Comparison of ENCODE assay signal across 8 cellular contexts in the genomic region with DNA sequence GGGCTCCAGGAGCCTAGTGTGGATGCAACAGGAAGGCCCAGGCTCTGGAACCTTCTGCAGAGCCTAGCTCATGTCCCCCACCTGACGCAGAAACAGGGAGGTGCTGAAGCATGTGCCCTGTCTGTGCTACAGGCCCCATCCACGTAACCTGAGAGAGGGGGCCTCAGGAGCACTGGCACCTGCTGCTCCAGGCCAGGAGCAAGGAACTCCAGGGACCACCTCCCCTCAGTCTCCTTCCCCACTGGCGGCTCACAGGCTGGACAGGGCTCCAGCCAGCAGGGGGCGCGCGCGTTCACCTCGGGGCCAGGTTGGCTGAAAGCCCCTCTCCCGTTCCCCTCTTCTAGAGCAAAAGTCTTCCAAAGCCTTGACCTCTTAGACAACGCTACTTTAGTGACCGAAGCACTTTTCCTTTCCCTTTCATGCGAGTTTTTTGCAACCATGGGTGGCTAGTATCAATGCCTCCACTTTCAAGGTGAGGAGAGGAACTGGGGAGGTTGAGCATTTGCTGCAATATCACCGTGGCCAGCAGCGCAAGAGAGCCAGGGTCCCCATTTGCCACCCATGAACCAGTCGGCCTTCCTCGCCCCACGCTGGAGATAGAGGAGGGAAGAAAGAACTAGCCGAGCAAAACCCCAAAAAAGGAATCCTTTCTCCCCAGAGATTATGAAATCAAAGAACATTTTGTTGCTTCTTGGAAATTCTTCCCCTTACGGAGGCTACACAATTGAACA. TPM values are rescaled to one million over a fixed set of nuclear protein-coding genes. Genes with fewer than 3 reads are reported as not detected.
A peak's percentile ranks its signal among the peaks of the same experiment; 100 is the strongest.
DNase-seq lines count a peak whose midpoint lies in the region; ATAC-seq and TF ChIP-seq lines count a peak whose summit lies in the region.

No MANE protein-coding gene starts in this region.

- CTCF ChIA-PET in CD4-positive, alpha-beta memory T cell (lab: Charles Lee; ENCODE audit: partially characterized antibody): interaction anchor here (1.1 to 3.4 kb wide), 8 partner anchors 10 to 310 kb away, joined by 3 to 20 read pairs (median 6); no protein-coding TSS in a partner anchor
- CTCF ChIA-PET in PC-3 (lab: Charles Lee): interaction anchor here (0.5 to 0.9 kb wide), 3 partner anchors 13 to 131 kb away, joined by 3 to 4 read pairs (median 3); no protein-coding TSS in a partner anchor

- BruUV-seq in PC-3 (replicated peaks; lab: Mats Ljungman, UMichigan): no TSS peak

- H3K27me3 ChIP-seq in CD4-positive, alpha-beta memory T cell (ENCODE audit: insufficient read depth, low read length): peaks cover 17% of the 10 kb centered on the region
- H3K27me3 ChIP-seq in H7 (ENCODE audit: control insufficient read depth, insufficient read depth, low read length): peaks cover 28% of the 10 kb centered on the region
- H3K27me3 ChIP-seq in PC-3 (ENCODE audit: low read length): no peaks in the 10 kb centered on the region
- H3K27me3 ChIP-seq in neural progenitor cell: peaks cover 30% of the 10 kb centered on the region

- peaks cover 3 to 9% (median 8%) of the 10 kb centered on the region in 4 donors for H3K4me1 Mint-ChIP-seq in CD4-positive, alpha-beta memory T cell
- peaks cover 17% of the 10 kb centered on the region for H3K4me1 Mint-ChIP-seq in activated T-helper 2 cell treated with anti-CD3 and anti-CD28 coated beads, Interferon-gamma antibody, Interleukin-2, Interleukin-4, amounts not matched to agents 10 μg/mL and 5 μg/mL and 100 μg/mL, durations not matched to agents 14 hours and 24 hours and 36 hours (ENCODE audit: low read depth)
- peaks cover 8% of the 10 kb centered on the region for H3K4me1 Mint-ChIP-seq in neural progenitor cell

- H4K20me1 ChIP-seq in PC-3 (ENCODE audit: low read length) (no peaks in the 10 kb centered on the region), neural progenitor cell (ENCODE audit: low read depth) (no peaks in the 10 kb centered on the region)

- peak; percentile 98 for TF ChIP-seq CTCF in PC-3 (conservative IDR thresholded peaks at IDR 0.05; ENCODE audit: low read depth, low read length)
- peak; percentile 98 for TF ChIP-seq CTCF in fibroblast of the aortic adventitia (IDR thresholded peaks at IDR 0.05; ENCODE audit: insufficient read depth, low read length)
- peak; percentile 99 for TF ChIP-seq CTCF in neural progenitor cell (IDR thresholded peaks at IDR 0.05)

- H3K79me2 ChIP-seq in PC-3 (ENCODE audit: low read length) (peaks cover 8% of the 10 kb centered on the region), neural progenitor cell (ENCODE audit: low read depth) (peaks cover 56% of the 10 kb centered on the region)

- H3K36me3 Mint-ChIP-seq in CD4-positive, alpha-beta memory T cell: no peaks in the 10 kb centered on the region
- H3K36me3 Mint-ChIP-seq in activated T-helper 2 cell treated with anti-CD3 and anti-CD28 coated beads, Interferon-gamma antibody, Interleukin-2, Interleukin-4, amounts not matched to agents 10 μg/mL and 5 μg/mL and 100 μg/mL, durations not matched to agents 14 hours and 24 hours and 36 hours (ENCODE audit: low read depth): peaks cover 8% of the 10 kb centered on the region
- H3K36me3 Mint-ChIP-seq in neural progenitor cell: no peaks in the 10 kb centered on the region

- peak overlapping the region; percentile 66 to 86 (median 80) for H3K4me3 Mint-ChIP-seq in CD4-positive, alpha-beta memory T cell
- peak overlapping the region; percentile 88 for H3K4me3 Mint-ChIP-seq in activated T-helper 2 cell treated with anti-CD3 and anti-CD28 coated beads, Interferon-gamma antibody, Interleukin-2, Interleukin-4, amounts not matched to agents 10 μg/mL and 5 μg/mL and 100 μg/mL, durations not matched to agents 14 hours and 24 hours and 36 hours (ENCODE audit: low read depth)
- H3K4me3 Mint-ChIP-seq in neural progenitor cell: peak overlapping the region; percentile 76

- intact Hi-C loops in CD4-positive, alpha-beta memory T cell (cut with micrococcal nuclease): no loop called here
- intact Hi-C loops in PC-3 (cut with micrococcal nuclease): loop anchor here (2.0 kb wide), 1 partner anchor 17 kb away; no protein-coding TSS in a partner anchor
- intact Hi-C loops in activated T-helper 2 cell treated with anti-CD3 and anti-CD28 coated beads, Interferon-gamma antibody, Interleukin-2, Interleukin-4, amounts not matched to agents 10 μg/mL and 5 μg/mL and 100 μg/mL, durations not matched to agents 14 hours and 24 hours and 36 hours (cut with micrococcal nuclease): loop anchor here (1.0 kb wide), 1 partner anchor 15 kb away; no protein-coding TSS in a partner anchor

- H2AFZ ChIP-seq in PC-3 (ENCODE audit: low read length) (peak overlapping the region; percentile 84), neural progenitor cell (replicated peaks) (peak overlapping the region; percentile 6)

- ATAC-seq in PC-3: peak; percentile 37

- no peak overlapping the region for H3K27ac Mint-ChIP-seq in CD4-positive, alpha-beta memory T cell
- H3K27ac Mint-ChIP-seq in activated T-helper 2 cell treated with anti-CD3 and anti-CD28 coated beads, Interferon-gamma antibody, Interleukin-2, Interleukin-4, amounts not matched to agents 10 μg/mL and 5 μg/mL and 100 μg/mL, durations not matched to agents 14 hours and 24 hours and 36 hours: peak overlapping the region; percentile 80
- H3K27ac Mint-ChIP-seq in neural progenitor cell: no peak overlapping the region

- no peaks in the 10 kb centered on the region for H3K36me3 ChIP-seq in CD4-positive, alpha-beta memory T cell (ENCODE audit: insufficient read depth, low read length)
- H3K36me3 ChIP-seq in H7 (replicated peaks; ENCODE audit: control insufficient read depth, insufficient read depth, low read length): peaks cover 5% of the 10 kb centered on the region
- no peaks in the 10 kb centered on the region for H3K36me3 ChIP-seq in PC-3 (ENCODE audit: low read depth, low read length)
- no peaks in the 10 kb centered on the region for H3K36me3 ChIP-seq in neural progenitor cell

- H3K9me2 ChIP-seq in PC-3 (replicated peaks; ENCODE audit: low read length): no peaks in the 10 kb centered on the region

- H3K4me3 ChIP-seq in CD4-positive, alpha-beta memory T cell (ENCODE audit: low read length in 2 of 2): peak overlapping the region in 1 of 2 donors; percentile 47
- H3K4me3 ChIP-seq in H7 (ENCODE audit: insufficient read depth, low read depth, low read length): peak overlapping the region; percentile 66; the same call in 1 of the 2 replicates
- H3K4me3 ChIP-seq in PC-3 (ENCODE audit: low read length): peak overlapping the region; percentile 75
- peak overlapping the region; percentile 95 for H3K4me3 ChIP-seq in fibroblast of the aortic adventitia (ENCODE audit: low read depth, low read length)
- H3K4me3 ChIP-seq in neural progenitor cell: peak overlapping the region; percentile 65

- POLR2A ChIA-PET in CD4-positive, alpha-beta memory T cell (lab: Charles Lee; ENCODE audit: partially characterized antibody): no interaction called here
- POLR2A ChIA-PET in PC-3 (lab: Charles Lee; ENCODE audit: unreplicated experiment): interaction anchor here (0.5 to 0.6 kb wide), 2 partner anchors 39 to 54 kb away, joined by 3 to 5 read pairs; no protein-coding TSS in a partner anchor

- H3F3A ChIP-seq in PC-3 (ENCODE audit: low read length, unreplicated experiment) (no peaks in the 10 kb centered on the region), neural progenitor cell (ENCODE audit: low read depth) (peaks cover 8% of the 10 kb centered on the region)

- H3K9me3 Mint-ChIP-seq in CD4-positive, alpha-beta memory T cell: no peaks in the 10 kb centered on the region
- no peaks in the 10 kb centered on the region for H3K9me3 Mint-ChIP-seq in activated T-helper 2 cell treated with anti-CD3 and anti-CD28 coated beads, Interferon-gamma antibody, Interleukin-2, Interleukin-4, amounts not matched to agents 10 μg/mL and 5 μg/mL and 100 μg/mL, durations not matched to agents 14 hours and 24 hours and 36 hours
- no peaks in the 10 kb centered on the region for H3K9me3 Mint-ChIP-seq in neural progenitor cell

- DNase-seq in CD4-positive, alpha-beta memory T cell: peak; percentile 50 to 65 (median 57)
- DNase-seq in H7 (peak; percentile 95), PC-3 (peak; percentile 58), fibroblast of the aortic adventitia (ENCODE audit: low read depth) (peak; percentile 75), neural progenitor cell (ENCODE audit: low spot score) (peak; percentile 83), substantia nigra (lab: John Stamatoyannopoulos, UW) (peak in 40 of 49 donors; percentile 10 to 77 (median 44)), NCI-H2171 treated with DMSO at 0.1 percent for 48 hours (lab: John Stamatoyannopoulos, UW) (no peak)
- DNase-seq in activated T-helper 2 cell treated with anti-CD3 and anti-CD28 coated beads, Interferon-gamma antibody, Interleukin-2, Interleukin-4, amounts not matched to agents 10 μg/mL and 5 μg/mL and 100 μg/mL, durations not matched to agents 14 hours and 24 hours and 36 hours (ENCODE audit: low spot score): peak; percentile 66

- H3K4me2 ChIP-seq in PC-3 (ENCODE audit: low read length): peak overlapping the region; percentile 85
- peak overlapping the region; percentile 95 for H3K4me2 ChIP-seq in neural progenitor cell

- peaks cover 13% of the 10 kb centered on the region for H3K4me1 ChIP-seq in CD4-positive, alpha-beta memory T cell (ENCODE audit: insufficient read depth, low read length)
- H3K4me1 ChIP-seq in PC-3 (ENCODE audit: insufficient read depth, low read length) (peaks cover 22% of the 10 kb centered on the region), neural progenitor cell (peaks cover 8% of the 10 kb centered on the region)

- no peaks in the 10 kb centered on the region for H3K9me3 ChIP-seq in CD4-positive, alpha-beta memory T cell (ENCODE audit: control insufficient read depth in 1 of 2, low read length in 2 of 2)
- no peaks in the 10 kb centered on the region for H3K9me3 ChIP-seq in PC-3 (ENCODE audit: low read length)
- H3K9me3 ChIP-seq in neural progenitor cell (ENCODE audit: low read depth): no peaks in the 10 kb centered on the region

- H3K27ac ChIP-seq in CD4-positive, alpha-beta memory T cell (ENCODE audit: low read depth, low read length): no peak overlapping the region
- H3K27ac ChIP-seq in PC-3 (ENCODE audit: low read length): peak overlapping the region; percentile 34
- no peak overlapping the region for H3K27ac ChIP-seq in neural progenitor cell
- peak overlapping the region; percentile 45 for H3K27ac ChIP-seq in substantia nigra (ENCODE audit: low read depth, low read length, poor library complexity, severe bottlenecking)

- H3K27me3 Mint-ChIP-seq in CD4-positive, alpha-beta memory T cell: peaks cover 13 to 15% of the 10 kb centered on the region in 2 donors
- H3K27me3 Mint-ChIP-seq in activated T-helper 2 cell treated with anti-CD3 and anti-CD28 coated beads, Interferon-gamma antibody, Interleukin-2, Interleukin-4, amounts not matched to agents 10 μg/mL and 5 μg/mL and 100 μg/mL, durations not matched to agents 14 hours and 24 hours and 36 hours (ENCODE audit: low read depth): peaks cover 6% of the 10 kb centered on the region
- peaks cover 47% of the 10 kb centered on the region for H3K27me3 Mint-ChIP-seq in neural progenitor cell (ENCODE audit: insufficient read depth, low read depth)

- H3K9ac ChIP-seq in PC-3 (ENCODE audit: low read length): peak overlapping the region; percentile 78
- H3K9ac ChIP-seq in neural progenitor cell: no peak overlapping the region

RNA-seq across cellular contexts. Expression of gene GPR157, which starts 52.4 kb away (rescaled TPM):
- 10 to 100 TPM in 1 of 2 experiments, 1 to 10 TPM in 1; 7.7 to 10.9 TPM for total RNA-seq in CD4-positive, alpha-beta memory T cell
- polyA plus RNA-seq in CD4-positive, alpha-beta memory T cell: 1 to 10 TPM; 1.6 to 1.9 TPM
- total RNA-seq in H7 (2014; rRNA removed; shearing (Covaris generic)): 7.5 and 24.8 TPM in 2 replicates
- total RNA-seq in PC-3 (2014; rRNA removed) (7.3 and 7.9 TPM in 2 replicates), fibroblast of the aortic adventitia (ENCODE audit: low replicate concordance) (1.6 and 2.2 TPM in 2 replicates), neural progenitor cell (ENCODE audit: low replicate concordance) (1.6 and 2.1 TPM in 2 replicates)
- total RNA-seq in activated T-helper 2 cell treated with anti-CD3 and anti-CD28 coated beads, Interferon-gamma antibody, Interleukin-2, Interleukin-4, amounts not matched to agents 10 μg/mL and 5 μg/mL and 100 μg/mL, durations not matched to agents 14 hours and 24 hours and 36 hours: 6.9 and 7.7 TPM in 2 replicates

RNA-seq across cellular contexts. Expression of gene H6PD, which starts 53.2 kb away (rescaled TPM):
- 10 to 100 TPM; 17.3 to 18.8 TPM for total RNA-seq in CD4-positive, alpha-beta memory T cell
- polyA plus RNA-seq in CD4-positive, alpha-beta memory T cell: 10 to 100 TPM in 1 of 2 donors, 1 to 10 TPM in 1; 5.5 to 14.0 TPM
- 13.9 and 20.2 TPM in 2 replicates for total RNA-seq in H7 (2014; rRNA removed; shearing (Covaris generic))
- total RNA-seq in PC-3 (2014; rRNA removed) (6.8 and 8.9 TPM in 2 replicates), fibroblast of the aortic adventitia (ENCODE audit: low replicate concordance) (30.7 and 36.9 TPM in 2 replicates), neural progenitor cell (ENCODE audit: low replicate concordance) (6.0 and 15.2 TPM in 2 replicates)
- total RNA-seq in activated T-helper 2 cell treated with anti-CD3 and anti-CD28 coated beads, Interferon-gamma antibody, Interleukin-2, Interleukin-4, amounts not matched to agents 10 μg/mL and 5 μg/mL and 100 μg/mL, durations not matched to agents 14 hours and 24 hours and 36 hours: 27.1 and 28.0 TPM in 2 replicates

Comparison
In these comparisons a context has a peak if more than half of its experiments do, and no peak if none do; other contexts are left out.
1. H3K27ac ChIP-seq: peak in PC-3 (single experiment) and substantia nigra (single experiment); none in CD4-positive, alpha-beta memory T cell (single experiment) and neural progenitor cell (single experiment).
2. Peak in every context shown above with its lines, with median percentiles within 50 percentile points of each other: H3K4me3 Mint-ChIP-seq and CTCF ChIP-seq.